Comparison of ENCODE assay signal across 1 cellular context in genomic region chr2:28956890-28957289, GRCh38.
TF ChIP-seq lines count a peak whose summit lies in the region.

No MANE protein-coding gene starts in this region.

TF ChIP-seq in GM23338, 12 proteins besides CTCF, POLR2A, EP300 and RAD21 (continued from another document):
- TF ChIP-seq ZNF462 (CRISPR knock-in tag; IDR thresholded peaks at IDR 0.05) (no peak), POLR2AphosphoS5 (IDR thresholded peaks at IDR 0.05; ENCODE audit: low read depth) (no peak), JUNB (IDR thresholded peaks at IDR 0.05; ENCODE audit: unreplicated experiment) (no peak), CREB1 (CRISPR knock-in tag; IDR thresholded peaks at IDR 0.05; ENCODE audit: low read depth) (no peak), STAT1 (IDR thresholded peaks at IDR 0.05; ENCODE audit: unreplicated experiment) (no peak), EZH2phosphoT487 (IDR thresholded peaks at IDR 0.05; ENCODE audit: unreplicated experiment) (no peak), ZNF114 (CRISPR knock-in tag; IDR thresholded peaks at IDR 0.05) (no peak), REST (IDR thresholded peaks at IDR 0.05; ENCODE audit: unreplicated experiment) (no peak), ZNF331 (CRISPR knock-in tag; IDR thresholded peaks at IDR 0.05; ENCODE audit: low read depth) (no peak)
